In the genomic region with DNA sequence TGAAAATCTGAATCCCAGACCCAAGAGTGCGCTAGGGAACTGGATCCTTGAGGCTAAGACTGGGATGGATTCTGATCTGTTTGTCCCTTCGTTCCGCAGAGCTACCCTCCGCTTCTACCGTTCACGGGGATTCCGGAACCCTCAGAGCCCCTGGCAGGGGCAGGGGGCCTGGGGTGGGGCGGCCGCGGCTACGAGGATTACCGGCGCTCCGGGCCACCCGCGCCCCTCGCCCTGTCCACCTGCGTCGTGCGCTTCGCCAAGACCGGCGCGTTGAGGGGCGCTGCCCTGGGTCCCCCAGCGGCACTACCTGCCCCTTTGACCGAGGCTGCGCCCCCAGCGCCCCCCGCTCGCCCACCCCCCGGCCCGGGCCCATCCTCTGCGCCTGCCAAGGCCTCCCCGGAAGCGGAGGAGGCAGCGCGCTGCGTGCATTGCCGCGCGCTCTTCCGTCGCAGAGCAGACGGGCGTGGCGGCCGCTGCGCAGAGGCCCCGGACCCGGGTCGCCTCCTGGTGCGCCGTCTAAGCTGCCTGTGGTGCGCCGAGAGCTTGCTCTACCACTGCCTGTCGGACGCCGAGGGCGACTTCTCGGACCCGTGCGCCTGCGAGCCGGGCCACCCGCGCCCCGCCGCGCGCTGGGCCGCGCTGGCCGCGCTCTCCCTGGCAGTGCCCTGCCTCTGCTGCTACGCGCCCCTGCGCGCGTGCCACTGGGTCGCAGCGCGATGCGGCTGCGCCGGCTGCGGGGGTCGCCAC, we compare ENCODE assay signal across 10 cellular contexts. TPM values are rescaled to one million over a fixed set of nuclear protein-coding genes. Genes with fewer than 3 reads are reported as not detected.
A peak's percentile ranks its signal among the peaks of the same experiment; 100 is the strongest.
DNase-seq lines count a peak whose midpoint lies in the region; ATAC-seq and TF ChIP-seq lines count a peak whose summit lies in the region.
"Had no signal": no experiment of that assay in that cellular context is flagged by ENCODE, and none has a peak within 500 bp of the region (broad histone marks: within the 10 kb centered on the region; RNA-seq: fewer than 3 reads in every experiment).

No MANE protein-coding gene starts in this region.

- no peaks in the 10 kb centered on the region for H3K4me1 ChIP-seq in prostate gland (replicated peaks)

- ATAC-seq in HG02571 (IDR thresholded peaks at IDR 0.05; ENCODE audit: unreplicated experiment) = no peak
- ATAC-seq in HG03095 (IDR thresholded peaks at IDR 0.05; ENCODE audit: unreplicated experiment) = no peak

- H3K4me3 ChIP-seq in epithelial cell of esophagus (ENCODE audit: low read length) (peak overlapping the region; percentile 32), prostate gland (no peak overlapping the region), dorsolateral prefrontal cortex (no peak overlapping the region)

- peak; percentile 65 for DNase-seq in GM13977 (ENCODE audit: low spot score)
- DNase-seq in activated CD8-positive, alpha-beta memory T cell treated with anti-CD3 and anti-CD28 coated beads for 24 hours = peak; percentile 85
- no peak for DNase-seq in epithelial cell of esophagus (ENCODE audit: low read depth)
- DNase-seq in stimulated activated CD8-positive, alpha-beta memory T cell treated with anti-CD3 and anti-CD28 coated beads, Interleukin-12 subunit alpha, Interleukin-12 subunit beta, amount 100 ng/mL, for 4 hours (ENCODE audit: low read depth) = peak; percentile 20
- no peak for DNase-seq in prostate gland (ENCODE audit: low spot score)
- no peak for DNase-seq in dorsolateral prefrontal cortex
- DNase-seq: DND-41, kidney glomerular epithelial cell had no signal

- TF ChIP-seq CTCF in GM13977 (IDR thresholded peaks at IDR 0.05; ENCODE audit: extremely low read depth, insufficient read depth, missing control alignments) (no peak), epithelial cell of esophagus (IDR thresholded peaks at IDR 0.05; ENCODE audit: insufficient read depth, low read depth, low read length, missing control alignments) (no peak), prostate gland (IDR thresholded peaks at IDR 0.05) (no peak), dorsolateral prefrontal cortex (IDR thresholded peaks at IDR 0.05 in 54 of 56, conservative IDR thresholded peaks at IDR 0.05 in 2 of 56; ENCODE audit: low read depth in 1 of 56, partially characterized antibody in 56 of 56) (no peak)

- in situ Hi-C loops in GM13977 (cut with MboI; ENCODE audit: low pct_unique_long_range_greater_than_20kb, low sequenced_read_pairs, unreplicated experiment) = no loop called here

- H3K27ac ChIP-seq in prostate gland (no peak overlapping the region), dorsolateral prefrontal cortex (no peak overlapping the region)

- H3K27me3 ChIP-seq in prostate gland (replicated peaks; ENCODE audit: insufficient read depth) = peaks cover 18% of the 10 kb centered on the region
- H3K27me3 ChIP-seq in dorsolateral prefrontal cortex = no peaks in the 10 kb centered on the region

- no peak for TF ChIP-seq POLR2A in prostate gland (IDR thresholded peaks at IDR 0.05)

- H3K9me3 ChIP-seq in prostate gland = no peaks in the 10 kb centered on the region

- 32% methylated on average over 43 of the region's 88 CpGs for WGBS in prostate gland

- intact Hi-C loops in prostate gland (cut with DNase I) = no loop called here
- intact Hi-C loops in dorsolateral prefrontal cortex (cut with DNase I) = no loop called here

- no peaks in the 10 kb centered on the region for H3K36me3 ChIP-seq in prostate gland

RNA-seq across cellular contexts. Expression of a gene that starts 7.1 kb away (rescaled TPM):
- 1 to 10 TPM in 1 of 2 donors, under 1 TPM in 1; 0.82 to 3.3 TPM for total RNA-seq in prostate gland
- 10 to 100 TPM in 62 of 120 experiments, 1 to 10 TPM in 58; 4.8 to 22.5 (median 10.3) TPM for total RNA-seq in dorsolateral prefrontal cortex

RNA-seq across cellular contexts. Expression of a gene that starts 7.3 kb away (rescaled TPM):
- total RNA-seq in prostate gland = 10 to 100 TPM; 19.9 to 59.5 TPM
- total RNA-seq in dorsolateral prefrontal cortex = 10 to 100 TPM; 31.5 to 65.9 (median 44.2) TPM

RNA-seq across cellular contexts. Expression of a gene that starts 7.7 kb away (rescaled TPM):
- total RNA-seq in prostate gland = 1 to 10 TPM in 1 of 2 donors, under 1 TPM in 1; 0.27 to 7.4 TPM
- total RNA-seq in dorsolateral prefrontal cortex = 1 to 10 TPM in 101 of 120 experiments, under 1 TPM in 18, not detected in 1; 0.34 to 6.3 (median 1.7) TPM

RNA-seq across cellular contexts. Expression of a gene that starts 21.2 kb away (rescaled TPM):
- total RNA-seq in prostate gland (100 to 1,000 TPM; 232 to 298 TPM), dorsolateral prefrontal cortex (100 to 1,000 TPM in 115 of 120 experiments, 10 to 100 TPM in 5; 65.8 to 185 (median 140) TPM)

RNA-seq across cellular contexts. Expression of a gene that starts 30.5 kb away (rescaled TPM):
- 1 to 10 TPM; 1.4 to 1.6 TPM for total RNA-seq in prostate gland
- 1 to 10 TPM in 76 of 120 experiments, under 1 TPM in 44; 0.27 to 4.2 (median 1.1) TPM for total RNA-seq in dorsolateral prefrontal cortex

Comparison
In these comparisons a context has a peak if more than half of its experiments do, and no peak if none do; other contexts are left out.
1. DNase-seq: peak in GM13977 (single experiment), activated CD8-positive, alpha-beta memory T cell treated with anti-CD3 and anti-CD28 coated beads for 24 hours (single experiment) and stimulated activated CD8-positive, alpha-beta memory T cell treated with anti-CD3 and anti-CD28 coated beads, Interleukin-12 subunit alpha, Interleukin-12 subunit beta, amount 100 ng/mL, for 4 hours (single experiment); none in epithelial cell of esophagus (single experiment), prostate gland (single experiment) and dorsolateral prefrontal cortex (0 of 10).